12 cellular contexts compared by ENCODE assay signal in genomic region chr21:36994501-36995189, GRCh38. TPM values are rescaled to one million over a fixed set of nuclear protein-coding genes. Genes with fewer than 3 reads are reported as not detected.
A peak's percentile ranks its signal among the peaks of the same experiment; 100 is the strongest.
DNase-seq lines count a peak whose midpoint lies in the region; ATAC-seq, FAIRE-seq and TF ChIP-seq lines count a peak whose summit lies in the region.
"Had no signal": no experiment of that assay in that cellular context is flagged by ENCODE, and none has a peak within 500 bp of the region (broad histone marks: within the 10 kb centered on the region; RNA-seq: fewer than 3 reads in every experiment).

No MANE protein-coding gene starts in this region.

- H3K9me3 ChIP-seq in AG04450 (ENCODE audit: control insufficient read depth, insufficient read depth, low read length): peaks cover 6% of the 10 kb centered on the region; the same call in 1 of the 2 replicates

- POLR2A ChIA-PET in AG04450 (lab: Yijun Ruan, JAX): no interaction called here

- no peaks in the 10 kb centered on the region for H3K36me3 Mint-ChIP-seq in IgD-negative memory B cell

- TF ChIP-seq CTCF in AG04450 (IDR thresholded peaks at IDR 0.05; ENCODE audit: low read depth, low read length) (no peak; the same call in 1 of the 2 replicates), bronchial epithelial cell (IDR thresholded peaks at IDR 0.05; ENCODE audit: insufficient read depth, low read length, severe bottlenecking) (no peak)

- ATAC-seq in GM18868 (IDR thresholded peaks at IDR 0.05; ENCODE audit: unreplicated experiment) (no peak), HG02571 (IDR thresholded peaks at IDR 0.05; ENCODE audit: unreplicated experiment) (no peak)

- peak overlapping the region; percentile 29 to 76 (median 48) for H3K4me3 Mint-ChIP-seq in IgD-negative memory B cell

- no peak for DNase-seq in AG04450 (ENCODE audit: low read depth, low spot score)
- DNase-seq in bronchial epithelial cell (ENCODE audit: low read depth): peak; percentile 44
- DNase-seq in mesenteric fat pad (ENCODE audit: low spot score): peak; percentile 74
- DNase-seq in GM03348 (ENCODE audit: low spot score): no peak
- DNase-seq in substantia nigra (lab: John Stamatoyannopoulos, UW): no peak
- DNase-seq: NCI-H1930, SHP77 treated with DMSO at 0.1 percent for 48 hours had no signal

- no peaks in the 10 kb centered on the region for H3K27me3 Mint-ChIP-seq in IgD-negative memory B cell

- no peaks in the 10 kb centered on the region for H3K9me3 Mint-ChIP-seq in IgD-negative memory B cell

- H3K27me3 ChIP-seq in AG04450 (ENCODE audit: control insufficient read depth, insufficient read depth, low read length) (peaks cover 4% of the 10 kb centered on the region), bronchial epithelial cell (ENCODE audit: control insufficient read depth, insufficient read depth, low read length) (no peaks in the 10 kb centered on the region)

- FAIRE-seq in bronchial epithelial cell (lab: Jason Lieb, UNC): no peak

- H3K4me3 ChIP-seq in AG04450 (ENCODE audit: low read depth, low read length) (peak overlapping the region; percentile 38), bronchial epithelial cell (ENCODE audit: low read depth, low read length) (peak overlapping the region; percentile 24)
- H3K4me3 ChIP-seq: lung had no signal

- no peak overlapping the region for H3K27ac ChIP-seq in AG04450 (ENCODE audit: low read depth, low read length)
- no peak overlapping the region for H3K27ac ChIP-seq in substantia nigra (ENCODE audit: low read depth, low read length, poor library complexity, severe bottlenecking)
- H3K27ac ChIP-seq: HL-60 had no signal

- CTCF ChIA-PET in AG04450 (lab: Charles Lee): interaction anchor here (0.8 kb wide), 1 partner anchor 18 kb away, joined by 3 read pairs; no protein-coding TSS in a partner anchor

- H3K36me3 ChIP-seq in bronchial epithelial cell (ENCODE audit: control insufficient read depth, insufficient read depth, low read length): no peaks in the 10 kb centered on the region

- H3K4me1 Mint-ChIP-seq in IgD-negative memory B cell: peaks cover 0 to 4% (median 3%) of the 10 kb centered on the region in 3 donors

- H3K27ac Mint-ChIP-seq in IgD-negative memory B cell: peak overlapping the region in 1 of 3 donors; percentile 46

RNA-seq across cellular contexts. Expression of gene RIPPLY3, which starts 11.9 kb away (rescaled TPM):
- polyA plus RNA-seq in AG04450 (2011; rRNA removed): 0.04 TPM in 1 of 2 replicates, not detected in the other
- polyA minus RNA-seq in AG04450 (2011; rRNA and poly(A)+ RNA removed): not detected in 2 replicates
- polyA plus RNA-seq in IgD-negative memory B cell: not detected
- under 0.01 TPM in 1 of 2 replicates, not detected in the other for total RNA-seq in bronchial epithelial cell
- total RNA-seq in mesenteric fat pad: not detected

RNA-seq across cellular contexts. Expression of gene HLCS, which starts 28.2 kb away (rescaled TPM):
- polyA plus RNA-seq in AG04450 (2011; rRNA removed) (19.5 and 22.3 TPM in 2 replicates), IgD-negative memory B cell (10.7 TPM)
- 24.3 and 26.0 TPM in 2 replicates for polyA minus RNA-seq in AG04450 (2011; rRNA and poly(A)+ RNA removed)
- total RNA-seq in bronchial epithelial cell (26.3 and 32.1 TPM in 2 replicates), mesenteric fat pad (18.8 TPM)

Comparison
In these comparisons a context has a peak if more than half of its experiments do, and no peak if none do; other contexts are left out.
1. DNase-seq: peak in bronchial epithelial cell (single experiment) and mesenteric fat pad (single experiment); none in AG04450 (single experiment), GM03348 (single experiment) and substantia nigra (0 of 49).